ENCODE assay signal across 8 cellular contexts in genomic region chr12:3803865-3804472, GRCh38.
A peak's percentile ranks its signal among the peaks of the same experiment; 100 is the strongest.
DNase-seq lines count a peak whose midpoint lies in the region; ATAC-seq, FAIRE-seq and TF ChIP-seq lines count a peak whose summit lies in the region.

No MANE protein-coding gene starts in this region.

- FAIRE-seq in H54 (lab: Jason Lieb, UNC) = peak; percentile 74

- peaks cover 4% of the 10 kb centered on the region for H3K4me1 Mint-ChIP-seq in central memory CD8-positive, alpha-beta T cell

- no peaks in the 10 kb centered on the region for H3K9me3 Mint-ChIP-seq in central memory CD8-positive, alpha-beta T cell

- peaks cover 1% of the 10 kb centered on the region for H3K36me3 Mint-ChIP-seq in central memory CD8-positive, alpha-beta T cell (ENCODE audit: insufficient read depth)

- no peak for TF ChIP-seq POLR2A in H54 (IDR thresholded peaks at IDR 0.05; ENCODE audit: low read depth, low read length)

- peak; percentile 63 for ATAC-seq in activated CD4-positive, CD25-positive, alpha-beta regulatory T cell treated with anti-CD3 and anti-CD28 coated beads, Interleukin-2, amount 50 U/mL, for 24 hours
- ATAC-seq in central memory CD8-positive, alpha-beta T cell (replicated peaks; ENCODE audit: extremely low read depth, poor library complexity, severe bottlenecking) = peak; percentile 43
- no peak for ATAC-seq in HG03457 (IDR thresholded peaks at IDR 0.05; ENCODE audit: unreplicated experiment)

- H3K4me3 Mint-ChIP-seq in central memory CD8-positive, alpha-beta T cell = no peak overlapping the region

- no peak overlapping the region for H3K27ac Mint-ChIP-seq in central memory CD8-positive, alpha-beta T cell (ENCODE audit: low read depth)

- DNase-seq in C1 segment of cervical spinal cord (lab: John Stamatoyannopoulos, UW) = peak in 10 of 14 donors; percentile 2 to 35 (median 10)
- peak; percentile 26 for DNase-seq in H54 (ENCODE audit: insufficient read length, low spot score)
- DNase-seq in NCI-H345 treated with DMSO at 0.1 percent for 48 hours (lab: John Stamatoyannopoulos, UW; ENCODE audit: unreplicated experiment) = peak; percentile 63
- DNase-seq in central memory CD8-positive, alpha-beta T cell (ENCODE audit: low spot score in 2 of 2) = peak; percentile 43 to 50
- DNase-seq in left kidney (ENCODE audit: low read depth, low spot score) = peak; percentile 86
- DNase-seq in stimulated activated CD4-positive, alpha-beta T cell treated with anti-CD3 and anti-CD28 coated beads, Interleukin-4, amount 100 ng/mL, for 1 hour = peak; percentile 73

- H3K27me3 Mint-ChIP-seq in central memory CD8-positive, alpha-beta T cell = no peaks in the 10 kb centered on the region

Comparison
In these comparisons a context has a peak if more than half of its experiments do, and no peak if none do; other contexts are left out.
1. DNase-seq: peak in every context shown above with its lines; median percentile 86 in left kidney; 73 in stimulated activated CD4-positive, alpha-beta T cell treated with anti-CD3 and anti-CD28 coated beads, Interleukin-4, amount 100 ng/mL, for 1 hour; 63 in NCI-H345 treated with DMSO at 0.1 percent for 48 hours; 46 in central memory CD8-positive, alpha-beta T cell; 26 in H54; 10 in C1 segment of cervical spinal cord.